In the genomic region with DNA sequence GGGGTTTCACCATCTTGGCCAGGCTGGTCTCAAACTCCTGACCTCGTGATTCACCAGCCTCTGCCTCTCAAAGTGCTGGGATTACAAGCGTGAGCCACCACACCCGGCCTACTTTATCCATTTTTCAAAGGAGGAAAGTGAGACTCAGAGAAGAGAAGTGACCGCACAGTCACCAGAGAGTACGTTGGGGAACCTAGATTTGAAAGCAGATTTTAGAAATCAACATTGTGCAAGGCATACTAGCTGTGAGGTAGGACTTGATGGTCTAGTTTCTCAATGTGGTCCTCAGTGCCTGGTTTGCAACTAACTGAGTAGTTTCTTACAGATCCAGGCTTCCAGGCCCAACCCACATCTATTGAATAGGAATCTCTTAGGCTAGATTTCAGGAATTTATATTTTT, we compare ENCODE assay signal across 13 cellular contexts. TPM values are rescaled to one million over a fixed set of nuclear protein-coding genes. Genes with fewer than 3 reads are reported as not detected.
A peak's percentile ranks its signal among the peaks of the same experiment; 100 is the strongest.
DNase-seq lines count a peak whose midpoint lies in the region; ATAC-seq, FAIRE-seq and TF ChIP-seq lines count a peak whose summit lies in the region.
"Had no signal": no experiment of that assay in that cellular context is flagged by ENCODE, and none has a peak within 500 bp of the region (broad histone marks: within the 10 kb centered on the region; RNA-seq: fewer than 3 reads in every experiment).

No MANE protein-coding gene starts in this region.

- H3K36me3 ChIP-seq in K562 (ENCODE audit: control insufficient read depth, insufficient read depth, low read length) (peaks cover 11% of the 10 kb centered on the region), neuron (ENCODE audit: insufficient read depth, low read length) (peaks cover 7% of the 10 kb centered on the region)

- H3K9me1 ChIP-seq in K562 (ENCODE audit: control insufficient read depth, insufficient read depth, low read length): no peaks in the 10 kb centered on the region

- ATAC-seq in K562: no peak
- ATAC-seq: activated naive CD8-positive, alpha-beta T cell treated with anti-CD3 and anti-CD28 coated beads, Interleukin-2, amount 50 U/mL, for 24 hours had no signal

- H3K9ac ChIP-seq in K562 (ENCODE audit: insufficient read depth in 1 of 2, low read depth in 2 of 2, low read length in 2 of 2): peak overlapping the region in 1 of 2 experiments; percentile 91; a peak in 1 of 4 replicates

- peak overlapping the region; percentile 20 to 42 for H3K4me3 Mint-ChIP-seq in CD14-positive monocyte
- no peak overlapping the region for H3K4me3 Mint-ChIP-seq in activated CD4-positive, alpha-beta T cell treated with anti-CD3 and anti-CD28 coated beads, Interleukin-2, amount 10 ng/mL, durations not matched to agents 7 days and 5 days
- H3K4me3 Mint-ChIP-seq: activated naive CD8-positive, alpha-beta T cell treated with anti-CD3 and anti-CD28 coated beads, Interleukin-2, amount 50 U/mL, for 24 hours; mesothelial cell of epicardium had no signal

- peak overlapping the region; percentile 70 for H3K27ac ChIP-seq in K562 (ENCODE audit: extremely low read depth, low read depth, low read length)

- BruUV-seq in K562 (replicated peaks; lab: Mats Ljungman, UMichigan): no TSS peak

- DNase-seq in CD14-positive monocyte (ENCODE audit: low spot score): no peak
- DNase-seq in LNCaP clone FGC (ENCODE audit: low read depth): no peak
- DNase-seq in K562 (ENCODE audit: extremely low read depth in 1 of 4, low spot score in 3 of 4): no peak
- DNase-seq in NCI-H2227 (lab: John Stamatoyannopoulos, UW; ENCODE audit: unreplicated experiment): no peak
- no peak for DNase-seq in activated CD4-positive, alpha-beta T cell treated with anti-CD3 and anti-CD28 coated beads, Interleukin-2, amount 10 ng/mL, durations not matched to agents 7 days and 5 days
- DNase-seq in EL: no peak
- DNase-seq in GM19238 (ENCODE audit: insufficient read length, low spot score): no peak
- DNase-seq: activated naive CD8-positive, alpha-beta T cell treated with anti-CD3 and anti-CD28 coated beads, Interleukin-2, amount 50 U/mL, for 24 hours; COR-L47; NCI-H1105 treated with DMSO at 0.1 percent for 48 hours; NCI-H774 had no signal

- TF ChIP-seq POLR2A in K562 (conservative IDR thresholded peaks at IDR 0.05): no peak

- peaks cover 46% of the 10 kb centered on the region for H3K79me2 ChIP-seq in K562 (ENCODE audit: control insufficient read depth, insufficient read depth, low read length)

- peaks cover 21% of the 10 kb centered on the region for H3K4me1 Mint-ChIP-seq in CD14-positive monocyte
- H3K4me1 Mint-ChIP-seq in activated CD4-positive, alpha-beta T cell treated with anti-CD3 and anti-CD28 coated beads, Interleukin-2, amount 10 ng/mL, durations not matched to agents 7 days and 5 days: peaks cover 30% of the 10 kb centered on the region

- no peak for TF ChIP-seq RAD21 in K562 (CRISPR knock-in tag; conservative IDR thresholded peaks at IDR 0.05 in 1 of 2, IDR thresholded peaks at IDR 0.05 in 1 of 2)

- CTCF ChIA-PET in K562 (lab: Yijun Ruan, JAX; ENCODE audit: low intra/inter-chr PET ratio): no interaction called here
- CTCF ChIA-PET in activated CD4-positive, alpha-beta T cell treated with anti-CD3 and anti-CD28 coated beads, Interleukin-2, amount 10 ng/mL, durations not matched to agents 7 days and 5 days (lab: Charles Lee): interaction anchor here (0.8 to 4.6 kb wide), 4 partner anchors 9 to 94 kb away, joined by 3 to 31 read pairs (median 4); no protein-coding TSS in a partner anchor

- POLR2A ChIA-PET in K562 (lab: Yijun Ruan, JAX): interaction anchor here (1.0 to 3.2 kb wide), 3 partner anchors 9 to 14 kb away, joined by 3 to 27 read pairs (median 14); a partner anchor contains a TSS
- POLR2A ChIA-PET in activated CD4-positive, alpha-beta T cell treated with anti-CD3 and anti-CD28 coated beads, Interleukin-2, amount 10 ng/mL, durations not matched to agents 7 days and 5 days (lab: Charles Lee): no interaction called here

- H3K9me3 ChIP-seq in K562 (replicated peaks; ENCODE audit: control insufficient read depth, insufficient read depth, low read depth, low read length): no peaks in the 10 kb centered on the region
- no peaks in the 10 kb centered on the region for H3K9me3 ChIP-seq in neuron (ENCODE audit: low read length)

- H3K4me3 ChIP-seq in LNCaP clone FGC (ENCODE audit: low read depth, low read length) (peak overlapping the region; percentile 94), K562 (peak overlapping the region; percentile 46; the same call in 1 of the 2 replicates), neuron (ENCODE audit: low read length) (peak overlapping the region; percentile 69)

- no peaks in the 10 kb centered on the region for H3K27me3 ChIP-seq in K562 (ENCODE audit: control insufficient read depth in 2 of 2, insufficient read depth in 2 of 2, low read length in 2 of 2)
- H3K27me3 ChIP-seq in neuron (ENCODE audit: insufficient read depth, low read length): no peaks in the 10 kb centered on the region

- in situ Hi-C loops in K562 (cut with MboI): loop anchor here (5.0 kb wide), 1 partner anchor 38 kb away; a partner anchor contains a TSS

- TF ChIP-seq CTCF in CD14-positive monocyte (IDR thresholded peaks at IDR 0.05) (no peak), LNCaP clone FGC (IDR thresholded peaks at IDR 0.05; ENCODE audit: control insufficient read depth, extremely low read depth, insufficient read depth) (no peak), K562 (IDR thresholded peaks at IDR 0.05 in 2 of 3, conservative IDR thresholded peaks at IDR 0.05 in 1 of 3; ENCODE audit: insufficient read depth in 2 of 3, low read depth in 1 of 3, low read length in 3 of 3) (no peak)

- FAIRE-seq in K562 (lab: Jason Lieb, UNC): no peak

- H3K4me1 ChIP-seq in K562 (replicated peaks in 1 of 2; ENCODE audit: control insufficient read depth in 2 of 2, insufficient read depth in 2 of 2, low read length in 2 of 2) (peaks cover 14 to 16% of the 10 kb centered on the region in 2 experiments; a peak in 4 of 5 replicates), neuron (ENCODE audit: insufficient read depth, low read length) (peaks cover 17% of the 10 kb centered on the region)

- no peaks in the 10 kb centered on the region for H4K20me1 ChIP-seq in K562 (replicated peaks; ENCODE audit: control insufficient read depth, insufficient read depth, low read length)

- 33% methylated on average over 5 of the region's 5 CpGs for WGBS in K562 (ENCODE audit: insufficient coverage, low coverage, missing lambda C conversion rate)

- peaks cover 0 to 1% (median 0%) of the 10 kb centered on the region in 7 donors for H3K9me3 Mint-ChIP-seq in CD14-positive monocyte
- H3K9me3 Mint-ChIP-seq in activated CD4-positive, alpha-beta T cell treated with anti-CD3 and anti-CD28 coated beads, Interleukin-2, amount 10 ng/mL, durations not matched to agents 7 days and 5 days: no peaks in the 10 kb centered on the region
- H3K9me3 Mint-ChIP-seq: activated naive CD8-positive, alpha-beta T cell treated with anti-CD3 and anti-CD28 coated beads, Interleukin-2, amount 50 U/mL, for 24 hours; mesothelial cell of epicardium had no signal

- H2AFZ ChIP-seq in K562 (ENCODE audit: low read depth, low read length) (peak overlapping the region; percentile 89; the same call in 1 of the 2 replicates), neuron (ENCODE audit: low read depth, low read length) (no peak overlapping the region)

- no peak overlapping the region for H3K27ac Mint-ChIP-seq in CD14-positive monocyte
- no peak overlapping the region for H3K27ac Mint-ChIP-seq in activated CD4-positive, alpha-beta T cell treated with anti-CD3 and anti-CD28 coated beads, Interleukin-2, amount 10 ng/mL, durations not matched to agents 7 days and 5 days
- H3K27ac Mint-ChIP-seq: activated naive CD8-positive, alpha-beta T cell treated with anti-CD3 and anti-CD28 coated beads, Interleukin-2, amount 50 U/mL, for 24 hours; mesothelial cell of epicardium had no signal

- intact Hi-C loops in CD14-positive monocyte (cut with micrococcal nuclease): loop anchor here (2.0 to 5.0 kb wide), 2 partner anchors 15 to 33 kb away; a partner anchor contains a TSS
- intact Hi-C loops in K562 (cut with micrococcal nuclease): loop anchor here (2.0 kb wide), 2 partner anchors 15 to 39 kb away; a partner anchor contains a TSS

- H3K36me3 Mint-ChIP-seq in CD14-positive monocyte: peaks cover 3 to 9% of the 10 kb centered on the region in 2 donors
- peaks cover 16% of the 10 kb centered on the region for H3K36me3 Mint-ChIP-seq in activated CD4-positive, alpha-beta T cell treated with anti-CD3 and anti-CD28 coated beads, Interleukin-2, amount 10 ng/mL, durations not matched to agents 7 days and 5 days (ENCODE audit: low read depth)

- no peak for TF ChIP-seq EP300 in K562 (IDR thresholded peaks at IDR 0.05; ENCODE audit: low read length)

- H3K4me2 ChIP-seq in K562 (ENCODE audit: insufficient read depth, low read length): peak overlapping the region; percentile 98

- H3K27me3 Mint-ChIP-seq in CD14-positive monocyte (ENCODE audit: low read depth in 3 of 3): peaks cover 0 to 2% (median 0%) of the 10 kb centered on the region in 3 donors
- no peaks in the 10 kb centered on the region for H3K27me3 Mint-ChIP-seq in activated CD4-positive, alpha-beta T cell treated with anti-CD3 and anti-CD28 coated beads, Interleukin-2, amount 10 ng/mL, durations not matched to agents 7 days and 5 days
- H3K27me3 Mint-ChIP-seq: activated naive CD8-positive, alpha-beta T cell treated with anti-CD3 and anti-CD28 coated beads, Interleukin-2, amount 50 U/mL, for 24 hours had no signal

RNA-seq across cellular contexts. Expression of a gene that starts 1.7 kb away (rescaled TPM):
- polyA plus RNA-seq in CD14-positive monocyte (10 to 100 TPM; 26.7 to 29.6 TPM), K562 (2011; rRNA removed) (38.8 and 70.2 TPM in 2 replicates), K562 (2014; fragmentation: Illumina TruSeq; extraction: Trizol) (133 and 201 TPM in 2 replicates), K562 (2014; fragmentation: Nextera tagmentation; extraction: Ambion mirVana) (10 to 100 TPM; 23.9 to 25.5 TPM), K562 (2014; rRNA removed) (53.6 and 68.0 TPM in 2 replicates)
- 111 and 116 TPM in 2 replicates for total RNA-seq in K562 (2011; cell fraction: chromatin; rRNA removed; ENCODE audit: low replicate concordance)
- total RNA-seq in K562 (2011; cell fraction: nucleolus; rRNA removed): 71.5 and 89.1 TPM in 2 replicates
- total RNA-seq in K562 (2011; cell fraction: nucleoplasm; rRNA removed): 86.8 and 90.6 TPM in 2 replicates
- total RNA-seq in K562 (2014; rRNA removed) (51.0 and 86.2 TPM in 2 replicates), K562 (2014; rRNA removed; fragmentation: Illumina TruSeq; extraction: Trizol) (32.1 and 35.1 TPM in 2 replicates), K562 (2015; rRNA removed; fragmentation: Illumina TruSeq; extraction: Trizol) (35.8 and 41.1 TPM in 2 replicates), K562 (2021) (85.3 and 89.5 TPM in 2 replicates)
- polyA plus RNA-seq in K562 (2011; cell fraction: cytosol; rRNA removed): 75.7 and 85.5 TPM in 2 replicates
- 64.3 and 89.5 TPM in 2 replicates for polyA plus RNA-seq in K562 (2011; cell fraction: nucleus; rRNA removed)
- polyA plus RNA-seq in K562 (2012): 58.6 and 81.0 TPM in 2 replicates
- polyA minus RNA-seq in K562 (2011; rRNA and poly(A)+ RNA removed): 66.4 and 76.9 TPM in 2 replicates
- polyA minus RNA-seq in K562 (2011; cell fraction: cytosol; rRNA and poly(A)+ RNA removed): 41.1 and 58.4 TPM in 2 replicates
- polyA minus RNA-seq in K562 (2011; cell fraction: nucleus; rRNA and poly(A)+ RNA removed): 21.8 and 33.0 TPM in 2 replicates
- total RNA-seq in activated CD4-positive, alpha-beta T cell treated with anti-CD3 and anti-CD28 coated beads, Interleukin-2, amount 10 ng/mL, durations not matched to agents 7 days and 5 days: 10 to 100 TPM; 70.6 to 87.7 TPM

RNA-seq across cellular contexts. Expression of a gene that starts 14.2 kb away (rescaled TPM):
- 10 to 100 TPM; 23.9 to 49.9 TPM for polyA plus RNA-seq in CD14-positive monocyte
- 54.5 and 99.5 TPM in 2 replicates for total RNA-seq in K562 (2011; cell fraction: chromatin; rRNA removed; ENCODE audit: low replicate concordance)
- 73.4 and 78.6 TPM in 2 replicates for total RNA-seq in K562 (2011; cell fraction: nucleolus; rRNA removed)
- total RNA-seq in K562 (2011; cell fraction: nucleoplasm; rRNA removed): 87.7 and 114 TPM in 2 replicates
- total RNA-seq in K562 (2014; rRNA removed): 470 and 501 TPM in 2 replicates
- 400 and 403 TPM in 2 replicates for total RNA-seq in K562 (2014; rRNA removed; fragmentation: Illumina TruSeq; extraction: Trizol)
- 392 and 404 TPM in 2 replicates for total RNA-seq in K562 (2015; rRNA removed; fragmentation: Illumina TruSeq; extraction: Trizol)
- 390 and 425 TPM in 2 replicates for total RNA-seq in K562 (2021)
- polyA plus RNA-seq in K562 (2011; rRNA removed): 224 and 310 TPM in 2 replicates
- 174 and 175 TPM in 2 replicates for polyA plus RNA-seq in K562 (2011; cell fraction: cytosol; rRNA removed)
- polyA plus RNA-seq in K562 (2011; cell fraction: nucleus; rRNA removed): 182 and 185 TPM in 2 replicates
- polyA plus RNA-seq in K562 (2012): 190 and 267 TPM in 2 replicates
- 507 and 601 TPM in 2 replicates for polyA plus RNA-seq in K562 (2014; fragmentation: Illumina TruSeq; extraction: Trizol)
- polyA plus RNA-seq in K562 (2014; fragmentation: Nextera tagmentation; extraction: Ambion mirVana): 10 to 100 TPM; 38.8 to 41.8 TPM
- polyA plus RNA-seq in K562 (2014; rRNA removed): 358 and 372 TPM in 2 replicates
- polyA minus RNA-seq in K562 (2011; rRNA and poly(A)+ RNA removed): 142 and 177 TPM in 2 replicates
- polyA minus RNA-seq in K562 (2011; cell fraction: cytosol; rRNA and poly(A)+ RNA removed): 120 and 140 TPM in 2 replicates
- 33.7 and 57.2 TPM in 2 replicates for polyA minus RNA-seq in K562 (2011; cell fraction: nucleus; rRNA and poly(A)+ RNA removed)
- 100 to 1,000 TPM; 288 to 301 TPM for total RNA-seq in activated CD4-positive, alpha-beta T cell treated with anti-CD3 and anti-CD28 coated beads, Interleukin-2, amount 10 ng/mL, durations not matched to agents 7 days and 5 days

RNA-seq across cellular contexts. Expression of a gene that starts 24.8 kb away (rescaled TPM):
- 10 to 100 TPM; 38.4 to 47.0 TPM for polyA plus RNA-seq in CD14-positive monocyte
- 8.3 and 22.8 TPM in 2 replicates for total RNA-seq in K562 (2011; cell fraction: chromatin; rRNA removed; ENCODE audit: low replicate concordance)
- total RNA-seq in K562 (2011; cell fraction: nucleolus; rRNA removed): 18.7 and 20.3 TPM in 2 replicates
- total RNA-seq in K562 (2011; cell fraction: nucleoplasm; rRNA removed): 15.8 and 16.2 TPM in 2 replicates
- 103 and 134 TPM in 2 replicates for total RNA-seq in K562 (2014; rRNA removed)
- total RNA-seq in K562 (2014; rRNA removed; fragmentation: Illumina TruSeq; extraction: Trizol): 91.6 and 91.8 TPM in 2 replicates
- 105 and 113 TPM in 2 replicates for total RNA-seq in K562 (2015; rRNA removed; fragmentation: Illumina TruSeq; extraction: Trizol)
- 74.0 and 74.3 TPM in 2 replicates for total RNA-seq in K562 (2021)
- 97.5 and 101 TPM in 2 replicates for polyA plus RNA-seq in K562 (2011; rRNA removed)
- 66.6 and 77.0 TPM in 2 replicates for polyA plus RNA-seq in K562 (2011; cell fraction: cytosol; rRNA removed)
- 59.6 and 61.8 TPM in 2 replicates for polyA plus RNA-seq in K562 (2011; cell fraction: nucleus; rRNA removed)
- polyA plus RNA-seq in K562 (2012): 90.5 and 117 TPM in 2 replicates
- polyA plus RNA-seq in K562 (2014; fragmentation: Illumina TruSeq; extraction: Trizol): 153 and 163 TPM in 2 replicates
- 100 to 1,000 TPM; 206 to 267 TPM for polyA plus RNA-seq in K562 (2014; fragmentation: Nextera tagmentation; extraction: Ambion mirVana)
- polyA plus RNA-seq in K562 (2014; rRNA removed): 115 and 141 TPM in 2 replicates
- 43.9 and 56.9 TPM in 2 replicates for polyA minus RNA-seq in K562 (2011; rRNA and poly(A)+ RNA removed)
- polyA minus RNA-seq in K562 (2011; cell fraction: cytosol; rRNA and poly(A)+ RNA removed): 23.8 and 27.5 TPM in 2 replicates
- 9.4 and 12.0 TPM in 2 replicates for polyA minus RNA-seq in K562 (2011; cell fraction: nucleus; rRNA and poly(A)+ RNA removed)
- 10 to 100 TPM; 50.4 to 54.7 TPM for total RNA-seq in activated CD4-positive, alpha-beta T cell treated with anti-CD3 and anti-CD28 coated beads, Interleukin-2, amount 10 ng/mL, durations not matched to agents 7 days and 5 days

RNA-seq across cellular contexts. Expression of a gene that starts 37.1 kb away (rescaled TPM):
- polyA plus RNA-seq in CD14-positive monocyte (10 to 100 TPM; 17.2 to 18.1 TPM), K562 (2011; rRNA removed) (59.5 and 63.8 TPM in 2 replicates), K562 (2014; fragmentation: Illumina TruSeq; extraction: Trizol) (100 and 130 TPM in 2 replicates), K562 (2014; fragmentation: Nextera tagmentation; extraction: Ambion mirVana) (10 to 100 TPM; 21.3 to 50.3 TPM), K562 (2014; rRNA removed) (41.5 and 50.9 TPM in 2 replicates)
- 62.5 and 90.4 TPM in 2 replicates for total RNA-seq in K562 (2011; cell fraction: chromatin; rRNA removed; ENCODE audit: low replicate concordance)
- 49.1 and 64.9 TPM in 2 replicates for total RNA-seq in K562 (2011; cell fraction: nucleolus; rRNA removed)
- 55.7 and 64.4 TPM in 2 replicates for total RNA-seq in K562 (2011; cell fraction: nucleoplasm; rRNA removed)
- total RNA-seq in K562 (2014; rRNA removed) (34.3 and 40.7 TPM in 2 replicates), K562 (2014; rRNA removed; fragmentation: Illumina TruSeq; extraction: Trizol) (57.7 and 59.6 TPM in 2 replicates), K562 (2015; rRNA removed; fragmentation: Illumina TruSeq; extraction: Trizol) (52.6 and 53.3 TPM in 2 replicates), K562 (2021) (46.3 and 50.3 TPM in 2 replicates)
- 60.2 and 77.5 TPM in 2 replicates for polyA plus RNA-seq in K562 (2011; cell fraction: cytosol; rRNA removed)
- polyA plus RNA-seq in K562 (2011; cell fraction: nucleus; rRNA removed): 23.1 and 28.0 TPM in 2 replicates
- polyA plus RNA-seq in K562 (2012): 45.7 and 45.9 TPM in 2 replicates
- polyA minus RNA-seq in K562 (2011; rRNA and poly(A)+ RNA removed): 52.8 and 62.8 TPM in 2 replicates
- polyA minus RNA-seq in K562 (2011; cell fraction: cytosol; rRNA and poly(A)+ RNA removed): 23.6 and 28.9 TPM in 2 replicates
- 21.1 and 35.4 TPM in 2 replicates for polyA minus RNA-seq in K562 (2011; cell fraction: nucleus; rRNA and poly(A)+ RNA removed)
- 10 to 100 TPM; 47.0 to 58.0 TPM for total RNA-seq in activated CD4-positive, alpha-beta T cell treated with anti-CD3 and anti-CD28 coated beads, Interleukin-2, amount 10 ng/mL, durations not matched to agents 7 days and 5 days

RNA-seq across cellular contexts. Expression of a gene that starts 37.4 kb away (rescaled TPM):
- 1 to 10 TPM; 4.6 to 4.8 TPM for polyA plus RNA-seq in CD14-positive monocyte
- 50.1 and 117 TPM in 2 replicates for total RNA-seq in K562 (2011; cell fraction: chromatin; rRNA removed; ENCODE audit: low replicate concordance)
- total RNA-seq in K562 (2011; cell fraction: nucleolus; rRNA removed): 103 and 114 TPM in 2 replicates
- total RNA-seq in K562 (2011; cell fraction: nucleoplasm; rRNA removed): 74.6 and 83.1 TPM in 2 replicates
- 33.1 and 39.1 TPM in 2 replicates for total RNA-seq in K562 (2014; rRNA removed)
- total RNA-seq in K562 (2014; rRNA removed; fragmentation: Illumina TruSeq; extraction: Trizol): 17.8 and 26.3 TPM in 2 replicates
- total RNA-seq in K562 (2015; rRNA removed; fragmentation: Illumina TruSeq; extraction: Trizol): 27.0 and 30.3 TPM in 2 replicates
- 46.3 and 48.3 TPM in 2 replicates for total RNA-seq in K562 (2021)
- 37.1 and 46.1 TPM in 2 replicates for polyA plus RNA-seq in K562 (2011; rRNA removed)
- 44.7 and 53.0 TPM in 2 replicates for polyA plus RNA-seq in K562 (2011; cell fraction: cytosol; rRNA removed)
- 79.3 and 98.8 TPM in 2 replicates for polyA plus RNA-seq in K562 (2011; cell fraction: nucleus; rRNA removed)
- polyA plus RNA-seq in K562 (2012): 34.9 and 66.4 TPM in 2 replicates
- polyA plus RNA-seq in K562 (2014; fragmentation: Illumina TruSeq; extraction: Trizol): 33.9 and 37.7 TPM in 2 replicates
- 10 to 100 TPM in 1 of 2 experiments, 1 to 10 TPM in 1; 7.7 to 13.2 TPM for polyA plus RNA-seq in K562 (2014; fragmentation: Nextera tagmentation; extraction: Ambion mirVana)
- 41.8 and 57.4 TPM in 2 replicates for polyA plus RNA-seq in K562 (2014; rRNA removed)
- 17.4 and 21.8 TPM in 2 replicates for polyA minus RNA-seq in K562 (2011; rRNA and poly(A)+ RNA removed)
- polyA minus RNA-seq in K562 (2011; cell fraction: cytosol; rRNA and poly(A)+ RNA removed): 20.6 and 27.1 TPM in 2 replicates
- 25.0 and 34.1 TPM in 2 replicates for polyA minus RNA-seq in K562 (2011; cell fraction: nucleus; rRNA and poly(A)+ RNA removed)
- 10 to 100 TPM; 26.2 to 29.7 TPM for total RNA-seq in activated CD4-positive, alpha-beta T cell treated with anti-CD3 and anti-CD28 coated beads, Interleukin-2, amount 10 ng/mL, durations not matched to agents 7 days and 5 days
